Comparison of ENCODE assay signal across 8 cellular contexts in genomic region chr12:19440916-19441315, GRCh38. TPM values are rescaled to one million over a fixed set of nuclear protein-coding genes. Genes with fewer than 3 reads are reported as not detected.
DNase-seq lines count a peak whose midpoint lies in the region; ATAC-seq and TF ChIP-seq lines count a peak whose summit lies in the region.

No MANE protein-coding gene starts in this region.

- H3K9ac ChIP-seq in smooth muscle cell (ENCODE audit: low read depth) = peak overlapping the region; percentile 98

- 8% methylated on average over 8 of the region's 8 CpGs for WGBS in right cardiac atrium
- 2% methylated on average over 8 of the region's 8 CpGs for WGBS in smooth muscle cell (ENCODE audit: low lambda C conversion rate)

- peaks cover 17% of the 10 kb centered on the region for H3K36me3 Mint-ChIP-seq in activated CD4-positive, alpha-beta memory T cell treated with anti-CD3 and anti-CD28 coated beads for 36 hours

- no peaks in the 10 kb centered on the region for H3K36me3 ChIP-seq in smooth muscle cell (ENCODE audit: low read depth)

- H3K4me3 ChIP-seq in HFF-Myc (replicated peaks; ENCODE audit: low read depth, low read length) = peak overlapping the region; percentile 80
- peak overlapping the region; percentile 76 for H3K4me3 ChIP-seq in right cardiac atrium (ENCODE audit: low read length)
- peak overlapping the region; percentile 97 for H3K4me3 ChIP-seq in smooth muscle cell

- peak overlapping the region; percentile 100 for H3K4me2 ChIP-seq in smooth muscle cell

- POLR2A ChIA-PET in activated CD4-positive, alpha-beta memory T cell treated with anti-CD3 and anti-CD28 coated beads for 36 hours (lab: Charles Lee) = interaction anchor here (1.0 to 1.5 kb wide), 3 partner anchors 9 to 111 kb away, joined by 3 to 7 read pairs (median 4); no protein-coding TSS in a partner anchor

- H3K9me3 Mint-ChIP-seq in activated CD4-positive, alpha-beta memory T cell treated with anti-CD3 and anti-CD28 coated beads for 36 hours = peaks cover 2% of the 10 kb centered on the region

- H3K79me2 ChIP-seq in smooth muscle cell (ENCODE audit: low read depth) = peaks cover 61% of the 10 kb centered on the region

- no peaks in the 10 kb centered on the region for H3K4me1 ChIP-seq in right cardiac atrium (ENCODE audit: control insufficient read depth, insufficient read depth, low read length)
- H3K4me1 ChIP-seq in smooth muscle cell (ENCODE audit: low read depth) = peaks cover 29% of the 10 kb centered on the region

- DNase-seq in HFF-Myc (ENCODE audit: extremely low read depth, low read depth) (no peak), right cardiac atrium (no peak), smooth muscle cell (lab: John Stamatoyannopoulos, UW; ENCODE audit: unreplicated experiment) (no peak), T1000 (lab: John Stamatoyannopoulos, UW) (no peak), A172 (ENCODE audit: low spot score) (no peak)
- no peak for DNase-seq in activated CD4-positive, alpha-beta memory T cell treated with anti-CD3 and anti-CD28 coated beads for 36 hours

- H3F3A ChIP-seq in smooth muscle cell (ENCODE audit: low read depth) = peaks cover 6% of the 10 kb centered on the region

- no peaks in the 10 kb centered on the region for H3K9me3 ChIP-seq in right cardiac atrium (ENCODE audit: control insufficient read depth, low read length)
- no peaks in the 10 kb centered on the region for H3K9me3 ChIP-seq in smooth muscle cell (replicated peaks; ENCODE audit: low read depth)

- H3K27me3 ChIP-seq in right cardiac atrium (ENCODE audit: control insufficient read depth, insufficient read depth) (no peaks in the 10 kb centered on the region), smooth muscle cell (ENCODE audit: low read depth) (no peaks in the 10 kb centered on the region)

- intact Hi-C loops in activated CD4-positive, alpha-beta memory T cell treated with anti-CD3 and anti-CD28 coated beads for 36 hours (cut with micrococcal nuclease) = loop anchor here (1.0 to 2.0 kb wide), 4 partner anchors 9 to 58 kb away; no protein-coding TSS in a partner anchor
- intact Hi-C loops in right cardiac atrium (cut with DNase I) = no loop called here

- ATAC-seq in right cardiac atrium = no peak
- ATAC-seq in HG02840 (IDR thresholded peaks at IDR 0.05; ENCODE audit: low FRiP score, unreplicated experiment) = no peak
- ATAC-seq in GM18909 (IDR thresholded peaks at IDR 0.05; ENCODE audit: poor library complexity, unreplicated experiment) = no peak

- peak overlapping the region; percentile 84 for H2AFZ ChIP-seq in smooth muscle cell (ENCODE audit: low read depth)

- CTCF ChIA-PET in activated CD4-positive, alpha-beta memory T cell treated with anti-CD3 and anti-CD28 coated beads for 36 hours (lab: Charles Lee) = no interaction called here

- H3K27ac ChIP-seq in right cardiac atrium (ENCODE audit: low read length) = no peak overlapping the region
- peak overlapping the region; percentile 86 for H3K27ac ChIP-seq in smooth muscle cell (ENCODE audit: low read depth)

- H3K27me3 Mint-ChIP-seq in activated CD4-positive, alpha-beta memory T cell treated with anti-CD3 and anti-CD28 coated beads for 36 hours = no peaks in the 10 kb centered on the region

- TF ChIP-seq CTCF in HFF-Myc (IDR thresholded peaks at IDR 0.05; ENCODE audit: low read depth, low read length, missing control alignments) (no peak), smooth muscle cell (IDR thresholded peaks at IDR 0.05; ENCODE audit: borderline replicate concordance, insufficient read depth, poor library complexity, severe bottlenecking) (no peak)

- peaks cover 57% of the 10 kb centered on the region for H4K20me1 ChIP-seq in smooth muscle cell (ENCODE audit: low read depth)

- peak overlapping the region; percentile 99 for H3K4me3 Mint-ChIP-seq in activated CD4-positive, alpha-beta memory T cell treated with anti-CD3 and anti-CD28 coated beads for 36 hours

- peak overlapping the region; percentile 95 for H3K27ac Mint-ChIP-seq in activated CD4-positive, alpha-beta memory T cell treated with anti-CD3 and anti-CD28 coated beads for 36 hours

- peaks cover 42% of the 10 kb centered on the region for H3K4me1 Mint-ChIP-seq in activated CD4-positive, alpha-beta memory T cell treated with anti-CD3 and anti-CD28 coated beads for 36 hours (ENCODE audit: low read depth)

RNA-seq across cellular contexts. Expression of gene AEBP2, which starts 1.6 kb away (rescaled TPM):
- 10 to 100 TPM; 44.7 to 45.0 TPM for total RNA-seq in activated CD4-positive, alpha-beta memory T cell treated with anti-CD3 and anti-CD28 coated beads for 36 hours
- total RNA-seq in right cardiac atrium (10 to 100 TPM; 30.7 to 35.3 (median 34.4) TPM), smooth muscle cell (23.3 and 24.5 TPM in 2 replicates)
- polyA plus RNA-seq in right cardiac atrium (11.9 TPM), smooth muscle cell (7.4 and 7.6 TPM in 2 replicates)
- 13.4 and 16.8 TPM in 2 replicates for total RNA-seq in A172 (2014; rRNA removed; shearing (Covaris generic))
